24 cellular contexts compared by ENCODE assay signal in the genomic region with DNA sequence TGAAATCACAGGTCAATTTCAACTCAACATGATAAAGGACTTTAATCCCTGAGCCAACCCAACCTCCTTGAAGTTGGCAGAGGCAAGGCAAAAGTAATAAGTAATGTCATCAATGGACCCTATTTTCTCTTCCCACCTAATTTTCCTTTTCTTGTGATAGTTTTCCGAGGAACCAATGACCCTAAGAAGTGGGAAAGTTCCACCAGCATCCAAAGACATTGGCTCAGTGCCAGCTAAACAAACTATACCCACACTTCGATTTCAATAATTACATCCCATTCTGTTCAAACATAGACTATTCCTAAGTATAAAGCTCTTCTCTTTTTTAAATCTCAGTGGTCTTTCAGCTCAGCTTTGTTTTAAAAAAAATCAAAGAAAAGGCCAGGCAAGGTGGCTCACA.
"Had no signal": no experiment of that assay in that cellular context is flagged by ENCODE, and none has a peak within 500 bp of the region (broad histone marks: within the 10 kb centered on the region; RNA-seq: fewer than 3 reads in every experiment).

No MANE protein-coding gene starts in this region.

- H3K27me3 Mint-ChIP-seq: activated naive CD4-positive, alpha-beta T cell treated with anti-CD3 and anti-CD28 coated beads, Interleukin-2, amount 10 ng/mL, durations not matched to agents 7 days and 5 days; activated naive CD8-positive, alpha-beta T cell treated with anti-CD3 and anti-CD28 coated beads, Interleukin-2, amount 10 ng/mL, durations not matched to agents 7 days and 5 days; effector memory CD8-positive, alpha-beta T cell had no signal

- H3K27ac Mint-ChIP-seq: activated naive CD4-positive, alpha-beta T cell treated with anti-CD3 and anti-CD28 coated beads, Interleukin-2, amount 10 ng/mL, durations not matched to agents 7 days and 5 days; activated naive CD8-positive, alpha-beta T cell treated with anti-CD3 and anti-CD28 coated beads, Interleukin-2, amount 10 ng/mL, durations not matched to agents 7 days and 5 days; effector memory CD8-positive, alpha-beta T cell had no signal

- H3K79me2 ChIP-seq: hepatocyte had no signal

- DNase-seq: activated CD4-positive, alpha-beta T cell treated with anti-CD3 and anti-CD28 coated beads for 4 hours; activated CD4-positive, alpha-beta T cell treated with anti-CD3 and anti-CD28 coated beads, Interleukin-2, amount 50 U/mL, for 48 hours; activated CD4-positive, CD25-positive, alpha-beta regulatory T cell; activated CD8-positive, alpha-beta memory T cell treated with anti-CD3 and anti-CD28 coated beads for 24 hours; activated effector memory CD4-positive, alpha-beta T cell treated with anti-CD3 and anti-CD28 coated beads, Interleukin-2, amount 50 U/mL, for 16 hours; activated naive CD4-positive, alpha-beta T cell treated with anti-CD3 and anti-CD28 coated beads, Interleukin-2, amount 10 ng/mL, durations not matched to agents 7 days and 5 days; activated naive CD8-positive, alpha-beta T cell treated with anti-CD3 and anti-CD28 coated beads, Interleukin-2, amount 10 ng/mL, durations not matched to agents 7 days and 5 days; brain microvascular endothelial cell; cortex of kidney; effector memory CD8-positive, alpha-beta T cell; erythroblast; islet precursor cell; left ventricle myocardium inferior; posterior cingulate gyrus; right cardiac atrium; stimulated activated CD4-positive, alpha-beta T cell treated with anti-CD3 and anti-CD28 coated beads, Interleukin-4, amount 100 ng/mL, for 1 hour; stimulated activated naive CD8-positive, alpha-beta T cell treated with anti-CD3 and anti-CD28 coated beads, Interleukin-15, Interleukin-2, amounts not matched to agents 100 U/mL and 50 U/mL, for 24 hours; testis; trophoblast cell had no signal

- H3K9me3 Mint-ChIP-seq: activated naive CD4-positive, alpha-beta T cell treated with anti-CD3 and anti-CD28 coated beads, Interleukin-2, amount 10 ng/mL, durations not matched to agents 7 days and 5 days; effector memory CD8-positive, alpha-beta T cell; nephron had no signal

- H2AFZ ChIP-seq: hepatocyte had no signal

- H3K36me3 ChIP-seq: ascending aorta, brain microvascular endothelial cell, gastroesophageal sphincter, left ventricle myocardium inferior had no signal

- H3K4me3 Mint-ChIP-seq: activated naive CD4-positive, alpha-beta T cell treated with anti-CD3 and anti-CD28 coated beads, Interleukin-2, amount 10 ng/mL, durations not matched to agents 7 days and 5 days; activated naive CD8-positive, alpha-beta T cell treated with anti-CD3 and anti-CD28 coated beads, Interleukin-2, amount 10 ng/mL, durations not matched to agents 7 days and 5 days; effector memory CD8-positive, alpha-beta T cell; nephron had no signal

- H3K4me1 Mint-ChIP-seq: activated naive CD4-positive, alpha-beta T cell treated with anti-CD3 and anti-CD28 coated beads, Interleukin-2, amount 10 ng/mL, durations not matched to agents 7 days and 5 days; activated naive CD8-positive, alpha-beta T cell treated with anti-CD3 and anti-CD28 coated beads, Interleukin-2, amount 10 ng/mL, durations not matched to agents 7 days and 5 days had no signal

- H3K4me2 ChIP-seq: hepatocyte had no signal

- H3K9me3 ChIP-seq: ascending aorta, gastroesophageal sphincter, left ventricle myocardium inferior, testis had no signal

- H3K27me3 ChIP-seq: ascending aorta, brain microvascular endothelial cell, gastroesophageal sphincter, hepatocyte, testis had no signal

- H3K4me3 ChIP-seq: ascending aorta, gastroesophageal sphincter, hepatocyte, left ventricle myocardium inferior, lung, testis had no signal

- H3K36me3 Mint-ChIP-seq: activated naive CD4-positive, alpha-beta T cell treated with anti-CD3 and anti-CD28 coated beads, Interleukin-2, amount 10 ng/mL, durations not matched to agents 7 days and 5 days; activated naive CD8-positive, alpha-beta T cell treated with anti-CD3 and anti-CD28 coated beads, Interleukin-2, amount 10 ng/mL, durations not matched to agents 7 days and 5 days had no signal

- H3K27ac ChIP-seq: ascending aorta, brain microvascular endothelial cell, gastroesophageal sphincter, left ventricle myocardium inferior, testis had no signal
